In genomic region chr22:24424001-24424900, GRCh38 we compare ENCODE assay signal across 8 cellular contexts. TPM values are rescaled to one million over a fixed set of nuclear protein-coding genes. Genes with fewer than 3 reads are reported as not detected.
A peak's percentile ranks its signal among the peaks of the same experiment; 100 is the strongest.
DNase-seq lines count a peak whose midpoint lies in the region; ATAC-seq and TF ChIP-seq lines count a peak whose summit lies in the region.

No MANE protein-coding gene starts in this region.

- no peak for TF ChIP-seq CTCF in osteoblast (IDR thresholded peaks at IDR 0.05; ENCODE audit: extremely low read depth, low read depth, low read length)

- DNase-seq in activated CD4-positive, alpha-beta memory T cell treated with anti-CD3 and anti-CD28 coated beads for 36 hours = peak; percentile 62
- DNase-seq in osteoblast (ENCODE audit: insufficient read length, low spot score, missing footprints) (peak; percentile 80), pons (ENCODE audit: low spot score) (no peak), germinal center (ENCODE audit: low spot score) (no peak), islet precursor cell (no peak)
- DNase-seq in effector CD8-positive, alpha-beta T cell (lab: John Stamatoyannopoulos, UW) = no peak

- intact Hi-C loops in activated CD4-positive, alpha-beta memory T cell treated with anti-CD3 and anti-CD28 coated beads for 36 hours (cut with micrococcal nuclease) = no loop called here

- H3K36me3 ChIP-seq in esophagus (ENCODE audit: control insufficient read depth in 2 of 2, insufficient read depth in 2 of 2, low read length in 1 of 2) (no peaks in the 10 kb centered on the region), osteoblast (ENCODE audit: insufficient read depth, low read length) (no peaks in the 10 kb centered on the region)

- H3K4me3 Mint-ChIP-seq in activated CD4-positive, alpha-beta memory T cell treated with anti-CD3 and anti-CD28 coated beads for 36 hours = peak overlapping the region; percentile 77

- H3K9me3 Mint-ChIP-seq in activated CD4-positive, alpha-beta memory T cell treated with anti-CD3 and anti-CD28 coated beads for 36 hours = no peaks in the 10 kb centered on the region

- H3K36me3 Mint-ChIP-seq in activated CD4-positive, alpha-beta memory T cell treated with anti-CD3 and anti-CD28 coated beads for 36 hours = peaks cover 3% of the 10 kb centered on the region

- ATAC-seq in HG02885 (IDR thresholded peaks at IDR 0.05; ENCODE audit: poor library complexity, unreplicated experiment) = peak; percentile 21

- 7 to 9% methylated on average over 89 to 105 of the region's 105 CpGs for WGBS in esophagus, 2 donors

- H3K27ac Mint-ChIP-seq in activated CD4-positive, alpha-beta memory T cell treated with anti-CD3 and anti-CD28 coated beads for 36 hours = no peak overlapping the region

- H3K27ac ChIP-seq in esophagus (ENCODE audit: low read depth in 2 of 2, low read length in 1 of 2) (no peak overlapping the region), osteoblast (ENCODE audit: low read depth, low read length) (no peak overlapping the region)

- H3K9me3 ChIP-seq in esophagus (ENCODE audit: control insufficient read depth in 2 of 2, insufficient read depth in 1 of 2, low read depth in 1 of 2, low read length in 1 of 2) (no peaks in the 10 kb centered on the region), osteoblast (ENCODE audit: low read depth, low read length) (no peaks in the 10 kb centered on the region)

- H3K27me3 ChIP-seq in esophagus (ENCODE audit: control insufficient read depth in 1 of 2, insufficient read depth in 2 of 2, low read length in 2 of 2) (peaks cover 0 to 5% of the 10 kb centered on the region in 2 donors), osteoblast (ENCODE audit: insufficient read depth, low read length) (peaks cover 31% of the 10 kb centered on the region)

- H3K4me2 ChIP-seq in osteoblast (ENCODE audit: insufficient read depth, low read length) = peak overlapping the region; percentile 78

- no peaks in the 10 kb centered on the region for H3K79me2 ChIP-seq in osteoblast (ENCODE audit: insufficient read depth, low read length)

- peaks cover 5% of the 10 kb centered on the region for H3K27me3 Mint-ChIP-seq in activated CD4-positive, alpha-beta memory T cell treated with anti-CD3 and anti-CD28 coated beads for 36 hours

- POLR2A ChIA-PET in activated CD4-positive, alpha-beta memory T cell treated with anti-CD3 and anti-CD28 coated beads for 36 hours (lab: Charles Lee) = interaction anchor here (1.4 to 4.4 kb wide), 2 partner anchors 11 to 130 kb away, joined by 4 to 16 read pairs; partner anchors contain the start of gene GUCD1

- H3K4me3 ChIP-seq in esophagus (ENCODE audit: low read depth in 1 of 2, low read length in 2 of 2) (peak overlapping the region; percentile 51 to 64), osteoblast (ENCODE audit: insufficient read depth, low read length) (peak overlapping the region; percentile 68)

- CTCF ChIA-PET in activated CD4-positive, alpha-beta memory T cell treated with anti-CD3 and anti-CD28 coated beads for 36 hours (lab: Charles Lee) = interaction anchor here (0.7 to 8.8 kb wide), 24 partner anchors 9 to 268 kb away, joined by 3 to 102 read pairs (median 4); partner anchors contain the start of genes GUCD1 and SNRPD3

- H3K4me1 ChIP-seq in esophagus (ENCODE audit: control insufficient read depth in 2 of 2, insufficient read depth in 2 of 2, low read length in 1 of 2) = peaks cover 1 to 12% of the 10 kb centered on the region in 2 donors
- no peaks in the 10 kb centered on the region for H3K4me1 ChIP-seq in osteoblast (ENCODE audit: insufficient read depth, low read length)

- H2AFZ ChIP-seq in osteoblast (ENCODE audit: low read length) = no peak overlapping the region

- peaks cover 28% of the 10 kb centered on the region for H3K4me1 Mint-ChIP-seq in activated CD4-positive, alpha-beta memory T cell treated with anti-CD3 and anti-CD28 coated beads for 36 hours (ENCODE audit: low read depth)

- peaks cover 3% of the 10 kb centered on the region for H4K20me1 ChIP-seq in osteoblast (ENCODE audit: insufficient read depth, low read length)

RNA-seq across cellular contexts. Expression of gene ADORA2A, which starts 3.1 kb away (rescaled TPM):
- total RNA-seq in activated CD4-positive, alpha-beta memory T cell treated with anti-CD3 and anti-CD28 coated beads for 36 hours = 10 to 100 TPM; 30.5 to 33.0 TPM
- under 1 TPM; 0.72 to 0.92 TPM for polyA plus RNA-seq in esophagus
- total RNA-seq in osteoblast = 0.72 and 1.2 TPM in 2 replicates

Comparison
In these comparisons a context has a peak if more than half of its experiments do, and no peak if none do; other contexts are left out.
1. DNase-seq: peak in activated CD4-positive, alpha-beta memory T cell treated with anti-CD3 and anti-CD28 coated beads for 36 hours (single experiment) and osteoblast (single experiment); none in pons (single experiment), effector CD8-positive, alpha-beta T cell (single experiment), germinal center (single experiment) and islet precursor cell (single experiment).
2. RNA of gene ADORA2A, which starts 3.1 kb away (total RNA-seq): 30.5 to 33.0 TPM in activated CD4-positive, alpha-beta memory T cell treated with anti-CD3 and anti-CD28 coated beads for 36 hours; 0.72 to 1.2 TPM in osteoblast; every median in the first group is over 10 times any median in the second.